Comparison of ENCODE assay signal across 11 cellular contexts in genomic region chr6:139485742-139486475, GRCh38.
"Had no signal": no experiment of that assay in that cellular context is flagged by ENCODE, and none has a peak within 500 bp of the region (broad histone marks: within the 10 kb centered on the region; RNA-seq: fewer than 3 reads in every experiment).

No MANE protein-coding gene starts in this region.

- ATAC-seq: mucosa of descending colon; natural killer cell treated with Interleukin-12 subunit alpha and Interleukin-12 subunit beta and Interleukin-15 and Interleukin-18, amount 100 ng/mL, for 72 hours had no signal

- DNase-seq: activated CD4-positive, alpha-beta T cell treated with anti-CD3 and anti-CD28 coated beads, Interleukin-2, amount 50 U/mL, for 4 hours; activated CD4-positive, CD25-positive, alpha-beta regulatory T cell treated with anti-CD3 and anti-CD28 coated beads, Interleukin-2, amount 50 U/mL, for 72 hours; activated effector memory CD4-positive, alpha-beta T cell treated with anti-CD3 and anti-CD28 coated beads, Interleukin-2, amount 50 U/mL, for 16 hours; activated T-cell treated with anti-CD3 and anti-CD28 coated beads, Interleukin-2, amount 50 U/mL, for 24 hours; dermis blood vessel endothelial cell; mucosa of descending colon; retina; small intestine had no signal

- H3K9me3 ChIP-seq: mucosa of descending colon, tibial nerve had no signal

- H3K27me3 ChIP-seq: tibial nerve had no signal

- H3K4me3 ChIP-seq: mucosa of descending colon, tibial nerve had no signal

- H3K9me3 Mint-ChIP-seq: activated T-cell treated with anti-CD3 and anti-CD28 coated beads, Interleukin-2, amount 50 U/mL, for 24 hours; natural killer cell treated with Interleukin-12 subunit alpha and Interleukin-12 subunit beta and Interleukin-15 and Interleukin-18, amount 100 ng/mL, for 72 hours had no signal

- H3K36me3 ChIP-seq: tibial nerve had no signal

- H3K27ac Mint-ChIP-seq: activated naive CD8-positive, alpha-beta T cell; activated T-cell treated with anti-CD3 and anti-CD28 coated beads, Interleukin-2, amount 50 U/mL, for 24 hours; natural killer cell treated with Interleukin-12 subunit alpha and Interleukin-12 subunit beta and Interleukin-15 and Interleukin-18, amount 100 ng/mL, for 72 hours had no signal

- H3K36me3 Mint-ChIP-seq: activated naive CD8-positive, alpha-beta T cell; natural killer cell treated with Interleukin-12 subunit alpha and Interleukin-12 subunit beta and Interleukin-15 and Interleukin-18, amount 100 ng/mL, for 72 hours had no signal

- H3K27ac ChIP-seq: tibial nerve had no signal

- H3K27me3 Mint-ChIP-seq: activated T-cell treated with anti-CD3 and anti-CD28 coated beads, Interleukin-2, amount 50 U/mL, for 24 hours had no signal

- H3K4me3 Mint-ChIP-seq: activated naive CD8-positive, alpha-beta T cell; activated T-cell treated with anti-CD3 and anti-CD28 coated beads, Interleukin-2, amount 50 U/mL, for 24 hours; natural killer cell treated with Interleukin-12 subunit alpha and Interleukin-12 subunit beta and Interleukin-15 and Interleukin-18, amount 100 ng/mL, for 72 hours had no signal

- H3K4me1 ChIP-seq: tibial nerve had no signal
